ENCODE assay signal across 1 cellular context in genomic region chr2:39124000-39124769, GRCh38.
A peak's percentile ranks its signal among the peaks of the same experiment; 100 is the strongest.
TF ChIP-seq lines count a peak whose summit lies in the region.

No MANE protein-coding gene starts in this region.

TF ChIP-seq in HEK293, 187 proteins besides CTCF, POLR2A, EP300 and RAD21 (continued from another document and continues in another):
- no peak for TF ChIP-seq HIC1 (tag by site-specific recombination; IDR thresholded peaks at IDR 0.05)
- peak; percentile 28 for TF ChIP-seq ZIC2 (tag by site-specific recombination; IDR thresholded peaks at IDR 0.05)
- no peak for TF ChIP-seq BCL11B (tag by site-specific recombination; IDR thresholded peaks at IDR 0.05; ENCODE audit: low read depth)
- TF ChIP-seq ZNF366 (tag by site-specific recombination; conservative IDR thresholded peaks at IDR 0.05), result no peak
- no peak for TF ChIP-seq ZNF223 (tag by site-specific recombination; IDR thresholded peaks at IDR 0.05)
- no peak for TF ChIP-seq ZNF133 (tag by site-specific recombination; IDR thresholded peaks at IDR 0.05)
- TF ChIP-seq ZNF792 (tag by site-specific recombination; IDR thresholded peaks at IDR 0.05), result no peak
- TF ChIP-seq ZNF548 (tag by site-specific recombination; IDR thresholded peaks at IDR 0.05), result no peak
- no peak for TF ChIP-seq MEIS1 (CRISPR knock-in tag; IDR thresholded peaks at IDR 0.05; ENCODE audit: borderline replicate concordance)
- TF ChIP-seq ZBTB49 (tag by site-specific recombination; IDR thresholded peaks at IDR 0.05; ENCODE audit: low read depth), result no peak
- no peak for TF ChIP-seq ZNF626 (tag by site-specific recombination; IDR thresholded peaks at IDR 0.05)
- peak; percentile 85 for TF ChIP-seq KLF7 (tag by site-specific recombination; IDR thresholded peaks at IDR 0.05; ENCODE audit: borderline replicate concordance)
- peak; percentile 75 for TF ChIP-seq EGR2 (tag by site-specific recombination; IDR thresholded peaks at IDR 0.05; ENCODE audit: low read depth)
- TF ChIP-seq ZNF514 (tag by site-specific recombination; IDR thresholded peaks at IDR 0.05), result no peak
- TF ChIP-seq ZBTB17 (tag by site-specific recombination; IDR thresholded peaks at IDR 0.05), result peak; percentile 99
- no peak for TF ChIP-seq ZNF132 (tag by site-specific recombination; IDR thresholded peaks at IDR 0.05; ENCODE audit: borderline replicate concordance)
- TF ChIP-seq ZNF830 (tag by site-specific recombination; IDR thresholded peaks at IDR 0.05; ENCODE audit: low read depth), result no peak
- TF ChIP-seq HOXA7 (CRISPR knock-in tag; IDR thresholded peaks at IDR 0.05; ENCODE audit: borderline replicate concordance), result no peak
- no peak for TF ChIP-seq ZNF274 (IDR thresholded peaks at IDR 0.05; ENCODE audit: low read length)
- no peak for TF ChIP-seq ZNF274 (tag by site-specific recombination; IDR thresholded peaks at IDR 0.05; ENCODE audit: borderline replicate concordance)
- no peak for TF ChIP-seq ZNF513 (tag by site-specific recombination; IDR thresholded peaks at IDR 0.05)
- TF ChIP-seq ZNF549 (tag by site-specific recombination; IDR thresholded peaks at IDR 0.05), result no peak
- no peak; the same call in 1 of the 2 replicates for TF ChIP-seq ZNF324 (tag by site-specific recombination; IDR thresholded peaks at IDR 0.05)
- no peak for TF ChIP-seq BCL11A (tag by site-specific recombination; IDR thresholded peaks at IDR 0.05; ENCODE audit: low read depth)
- no peak for TF ChIP-seq GFI1B (tag by site-specific recombination; IDR thresholded peaks at IDR 0.05)
- TF ChIP-seq HOXD13 (CRISPR knock-in tag; IDR thresholded peaks at IDR 0.05; ENCODE audit: borderline replicate concordance), result no peak
- no peak for TF ChIP-seq ZNF221 (tag by site-specific recombination; IDR thresholded peaks at IDR 0.05; ENCODE audit: borderline replicate concordance)
- no peak for TF ChIP-seq ZNF169 (tag by site-specific recombination; IDR thresholded peaks at IDR 0.05)
- TF ChIP-seq ZNF155 (tag by site-specific recombination; IDR thresholded peaks at IDR 0.05), result no peak
- TF ChIP-seq ZNF488 (tag by site-specific recombination; IDR thresholded peaks at IDR 0.05), result no peak
- TF ChIP-seq ZNF677 (tag by site-specific recombination; IDR thresholded peaks at IDR 0.05), result no peak
- no peak for TF ChIP-seq ZFP3 (tag by site-specific recombination; IDR thresholded peaks at IDR 0.05; ENCODE audit: low read depth)
- no peak for TF ChIP-seq ZSCAN5A (tag by site-specific recombination; IDR thresholded peaks at IDR 0.05)
- no peak for TF ChIP-seq ZNF157 (tag by site-specific recombination; IDR thresholded peaks at IDR 0.05)
- TF ChIP-seq TSHZ1 (tag by site-specific recombination; IDR thresholded peaks at IDR 0.05; ENCODE audit: borderline replicate concordance), result no peak
- TF ChIP-seq ZFP37 (tag by site-specific recombination; IDR thresholded peaks at IDR 0.05), result 0 out of 2 replicates have a peak, but pooled peaks have one; percentile 33
- no peak for TF ChIP-seq ZNF664 (tag by site-specific recombination; IDR thresholded peaks at IDR 0.05)
- no peak for TF ChIP-seq TCF7L2 (IDR thresholded peaks at IDR 0.05; ENCODE audit: borderline replicate concordance, low read depth, low read length)
- peak; percentile 59; the same call in 1 of the 2 replicates for TF ChIP-seq WT1 (tag by site-specific recombination; IDR thresholded peaks at IDR 0.05)
- TF ChIP-seq ZNF394 (tag by site-specific recombination; IDR thresholded peaks at IDR 0.05; ENCODE audit: borderline replicate concordance), result no peak
- no peak for TF ChIP-seq ZNF621 (tag by site-specific recombination; IDR thresholded peaks at IDR 0.05)
- TF ChIP-seq ZNF114 (tag by site-specific recombination; IDR thresholded peaks at IDR 0.05), result no peak
- TF ChIP-seq ZBTB1 (tag by site-specific recombination; IDR thresholded peaks at IDR 0.05), result no peak
- TF ChIP-seq ZNF660 (tag by site-specific recombination; IDR thresholded peaks at IDR 0.05), result no peak
- TF ChIP-seq OVOL3 (tag by site-specific recombination; IDR thresholded peaks at IDR 0.05), result no peak
- TF ChIP-seq ZNF571 (tag by site-specific recombination; IDR thresholded peaks at IDR 0.05), result no peak
- TF ChIP-seq ZNF335 (tag by site-specific recombination; conservative IDR thresholded peaks at IDR 0.05), result peak; percentile 82
- no peak for TF ChIP-seq ZNF391 (tag by site-specific recombination; IDR thresholded peaks at IDR 0.05; ENCODE audit: borderline replicate concordance, low read depth)
- no peak for TF ChIP-seq ELK4 (IDR thresholded peaks at IDR 0.05; ENCODE audit: borderline replicate concordance, low read depth, low read length)
- TF ChIP-seq ZNF280D (tag by site-specific recombination; IDR thresholded peaks at IDR 0.05), result no peak
- no peak for TF ChIP-seq ZNF639 (tag by site-specific recombination; IDR thresholded peaks at IDR 0.05)
- TF ChIP-seq ZBTB8A (tag by site-specific recombination; IDR thresholded peaks at IDR 0.05), result peak; percentile 98
- TF ChIP-seq ZNF350 (tag by site-specific recombination; IDR thresholded peaks at IDR 0.05), result no peak
